Comparison of ENCODE assay signal across 1 cellular context in genomic region chr16:89093602-89094251, GRCh38.
TF ChIP-seq lines count a peak whose summit lies in the region.

Gene ACSF3 (plus strand): TSS chr16:89093852. CDS start chr16:89100682, 6,830 bp downstream.

TF ChIP-seq in HepG2, 621 proteins besides CTCF, POLR2A, EP300 and RAD21 (continued from another document and continues in another):
- TF ChIP-seq KIAA2018 (CRISPR knock-in tag; IDR thresholded peaks at IDR 0.05; ENCODE audit: borderline replicate concordance) (no peak), PAXIP1 (CRISPR knock-in tag; conservative IDR thresholded peaks at IDR 0.05) (no peak), HOMEZ (CRISPR knock-in tag; IDR thresholded peaks at IDR 0.05; ENCODE audit: low read depth) (no peak), TARDBP (CRISPR knock-in tag; IDR thresholded peaks at IDR 0.05) (peak; percentile 65; the same call in 1 of the 2 replicates), ZNF776 (CRISPR knock-in tag; IDR thresholded peaks at IDR 0.05) (peak; percentile 57; the same call in 1 of the 2 replicates), DMTF1 (CRISPR knock-in tag; IDR thresholded peaks at IDR 0.05) (no peak), ZNF562 (CRISPR knock-in tag; IDR thresholded peaks at IDR 0.05; ENCODE audit: borderline replicate concordance) (no peak), ZNF205 (CRISPR knock-in tag; IDR thresholded peaks at IDR 0.05) (peak; percentile 83; the same call in 1 of the 2 replicates), PLRG1 (conservative IDR thresholded peaks at IDR 0.05) (no peak), HNRNPUL1 (IDR thresholded peaks at IDR 0.05; ENCODE audit: low read depth, low read length) (no peak), CCDC6 (CRISPR knock-in tag; IDR thresholded peaks at IDR 0.05) (peak; percentile 97), NCOA5 (CRISPR knock-in tag; IDR thresholded peaks at IDR 0.05) (no peak), HNF1A (IDR thresholded peaks at IDR 0.05; ENCODE audit: low read depth) (no peak), HNF1A (CRISPR knock-in tag; IDR thresholded peaks at IDR 0.05; ENCODE audit: borderline replicate concordance) (no peak), HOXA5 (CRISPR knock-in tag; IDR thresholded peaks at IDR 0.05) (no peak), BRD4 (CRISPR knock-in tag; IDR thresholded peaks at IDR 0.05) (peak; percentile 87), MYC (CRISPR knock-in tag; IDR thresholded peaks at IDR 0.05; ENCODE audit: borderline replicate concordance) (peak; percentile 68), ATF4 (CRISPR knock-in tag; IDR thresholded peaks at IDR 0.05) (no peak), TEF (CRISPR knock-in tag; IDR thresholded peaks at IDR 0.05) (0 out of 2 replicates have a peak, but pooled peaks have one; percentile 11), TIGD3 (CRISPR knock-in tag; IDR thresholded peaks at IDR 0.05; ENCODE audit: borderline replicate concordance) (no peak), PCBP1 (IDR thresholded peaks at IDR 0.05; ENCODE audit: borderline replicate concordance, low read depth, low read length) (no peak), YY1 (IDR thresholded peaks at IDR 0.05; ENCODE audit: insufficient read depth, insufficient replicate concordance, low read depth, low read length) (peak; percentile 88)
